16 cellular contexts compared by ENCODE assay signal in genomic region chr3:166570136-166570535, GRCh38.
DNase-seq lines count a peak whose midpoint lies in the region; ATAC-seq and TF ChIP-seq lines count a peak whose summit lies in the region.
"Had no signal": no experiment of that assay in that cellular context is flagged by ENCODE, and none has a peak within 500 bp of the region (broad histone marks: within the 10 kb centered on the region; RNA-seq: fewer than 3 reads in every experiment).

No MANE protein-coding gene starts in this region.

- H3K79me2 ChIP-seq in KMS-11 (ENCODE audit: insufficient read depth, low read depth) (no peaks in the 10 kb centered on the region), PC-9 (ENCODE audit: low read depth) (no peaks in the 10 kb centered on the region)

- H4K20me1 ChIP-seq in KMS-11 (ENCODE audit: insufficient read depth): no peaks in the 10 kb centered on the region
- H4K20me1 ChIP-seq in PC-9 (ENCODE audit: insufficient read depth): no peaks in the 10 kb centered on the region

- H3K27me3 Mint-ChIP-seq in natural killer cell (ENCODE audit: low read depth in 2 of 2): no peaks in the 10 kb centered on the region
- H3K27me3 Mint-ChIP-seq: CD4-positive, alpha-beta memory T cell had no signal

- H3K4me1 ChIP-seq in KMS-11 (ENCODE audit: low read depth, poor library complexity, severe bottlenecking): peaks cover 28% of the 10 kb centered on the region
- H3K4me1 ChIP-seq in PC-9 (replicated peaks; ENCODE audit: insufficient read depth): no peaks in the 10 kb centered on the region
- H3K4me1 ChIP-seq: Caco-2, HAP-1 had no signal

- H3K9me2 ChIP-seq in PC-9 (ENCODE audit: insufficient read depth): no peaks in the 10 kb centered on the region

- H3K4me3 ChIP-seq in KMS-11 (IDR thresholded peaks at IDR 0.05; ENCODE audit: insufficient read depth, low read depth, low read length): no peak overlapping the region
- H3K4me3 ChIP-seq in PC-9: no peak overlapping the region
- H3K4me3 ChIP-seq: HAP-1 had no signal

- H3K4me1 Mint-ChIP-seq in natural killer cell: no peaks in the 10 kb centered on the region
- H3K4me1 Mint-ChIP-seq: CD4-positive, alpha-beta memory T cell had no signal

- intact Hi-C loops in PC-9 (cut with micrococcal nuclease; ENCODE audit: unreplicated experiment) (no loop called here), natural killer cell (cut with micrococcal nuclease) (no loop called here)

- H2AFZ ChIP-seq in KMS-11 (ENCODE audit: low read depth) (peak overlapping the region; percentile 56), PC-9 (no peak overlapping the region)

- TF ChIP-seq CTCF in KMS-11 (conservative IDR thresholded peaks at IDR 0.05; ENCODE audit: low read depth, low read length) (no peak), PC-9 (conservative IDR thresholded peaks at IDR 0.05) (no peak), natural killer cell (IDR thresholded peaks at IDR 0.05) (no peak)

- DNase-seq in NCI-H69 (lab: John Stamatoyannopoulos, UW) (peak; percentile 20), cerebellar cortex (ENCODE audit: low spot score) (peak; percentile 4), COR-L47 (lab: John Stamatoyannopoulos, UW) (no peak), PC-9 (no peak), natural killer cell (no peak)
- DNase-seq: C1 segment of cervical spinal cord; Caco-2; CD4-positive, alpha-beta memory T cell; DMS 273 treated with DMSO at 0.1 percent for 48 hours; DMS79; EL; GF-D8; GOT3; HFFc6 had no signal

- no peaks in the 10 kb centered on the region for H3K27me3 ChIP-seq in KMS-11 (ENCODE audit: insufficient read depth, low read depth)
- no peaks in the 10 kb centered on the region for H3K27me3 ChIP-seq in PC-9 (ENCODE audit: insufficient read depth, low read depth)

- H3K9ac ChIP-seq in KMS-11: no peak overlapping the region

- H3K27ac ChIP-seq in KMS-11 (peak overlapping the region; percentile 53), PC-9 (no peak overlapping the region)

- no TSS peak for BruUV-seq in PC-9 (replicated peaks; lab: Mats Ljungman, UMichigan)

- peaks cover 18 to 19% of the 10 kb centered on the region in 2 donors for H3K9me3 Mint-ChIP-seq in natural killer cell

- H3K27ac Mint-ChIP-seq in natural killer cell: no peak overlapping the region
- H3K27ac Mint-ChIP-seq: CD4-positive, alpha-beta memory T cell; HFFc6 had no signal

- H3K4me2 ChIP-seq in KMS-11 (peak overlapping the region; percentile 38), PC-9 (no peak overlapping the region)

- no peak overlapping the region for H3K4me3 Mint-ChIP-seq in natural killer cell
- H3K4me3 Mint-ChIP-seq: CD4-positive, alpha-beta memory T cell; HFFc6 had no signal

- H3F3A ChIP-seq in PC-9 (ENCODE audit: insufficient read depth, low read depth): no peaks in the 10 kb centered on the region

- CTCF ChIA-PET in PC-9 (lab: Charles Lee): no interaction called here

- no peak for ATAC-seq in natural killer cell

- no peaks in the 10 kb centered on the region for H3K36me3 Mint-ChIP-seq in natural killer cell
- H3K36me3 Mint-ChIP-seq: CD4-positive, alpha-beta memory T cell had no signal

- H3K36me3 ChIP-seq in KMS-11 (ENCODE audit: insufficient read depth): no peaks in the 10 kb centered on the region
- H3K36me3 ChIP-seq in PC-9 (ENCODE audit: low read depth): no peaks in the 10 kb centered on the region
- H3K36me3 ChIP-seq: HAP-1 had no signal

- POLR2A ChIA-PET in PC-9 (lab: Charles Lee; ENCODE audit: unreplicated experiment): no interaction called here

- no peaks in the 10 kb centered on the region; the same call in 1 of the 2 replicates for H3K9me3 ChIP-seq in PC-9 (ENCODE audit: insufficient read depth, low read depth)
- H3K9me3 ChIP-seq: Caco-2, HAP-1 had no signal

Comparison
In these comparisons a context has a peak if more than half of its experiments do, and no peak if none do; other contexts are left out.
1. DNase-seq: peak in NCI-H69 (single experiment) and cerebellar cortex (single experiment); none in COR-L47 (single experiment), PC-9 (0 of 2) and natural killer cell (single experiment).